ENCODE assay signal across 1 cellular context in genomic region chr13:97567510-97568243, GRCh38.
TF ChIP-seq lines count a peak whose summit lies in the region.

No MANE protein-coding gene starts in this region.

TF ChIP-seq in HepG2, 621 proteins besides CTCF, POLR2A, EP300 and RAD21 (continued from another document and continues in another):
- peak; percentile 62 for TF ChIP-seq PAXIP1 (CRISPR knock-in tag; conservative IDR thresholded peaks at IDR 0.05)
- 0 out of 2 replicates have a peak, but pooled peaks have one; percentile 16 for TF ChIP-seq ZNF574 (CRISPR knock-in tag; IDR thresholded peaks at IDR 0.05)
- TF ChIP-seq TFDP2 (CRISPR knock-in tag; IDR thresholded peaks at IDR 0.05): 0 out of 2 replicates have a peak, but pooled peaks have one; percentile 7
- TF ChIP-seq ZNF292 (CRISPR knock-in tag; IDR thresholded peaks at IDR 0.05; ENCODE audit: borderline replicate concordance, low read depth): 0 out of 2 replicates have a peak, but pooled peaks have one; percentile 7
- 0 out of 2 replicates have a peak, but pooled peaks have one; percentile 28 for TF ChIP-seq PHF20 (CRISPR knock-in tag; IDR thresholded peaks at IDR 0.05)
- no peak for TF ChIP-seq U2AF2 (IDR thresholded peaks at IDR 0.05; ENCODE audit: low read depth, low read length)
- no peak for TF ChIP-seq TBL1XR1 (IDR thresholded peaks at IDR 0.05; ENCODE audit: borderline replicate concordance, low read length, partially characterized antibody)
- TF ChIP-seq HNF4G (IDR thresholded peaks at IDR 0.05; ENCODE audit: borderline replicate concordance, low read depth, low read length): peak; percentile 50; the same call in 1 of the 2 replicates
- no peak for TF ChIP-seq HNF4G (CRISPR knock-in tag; IDR thresholded peaks at IDR 0.05; ENCODE audit: borderline replicate concordance, low read depth)
- no peak for TF ChIP-seq MLLT10 (CRISPR knock-in tag; IDR thresholded peaks at IDR 0.05)
- TF ChIP-seq STAG1 (CRISPR knock-in tag; IDR thresholded peaks at IDR 0.05): 0 out of 2 replicates have a peak, but pooled peaks have one; percentile 6
- TF ChIP-seq ZNF777 (CRISPR knock-in tag; IDR thresholded peaks at IDR 0.05): no peak
- TF ChIP-seq DMTF1 (CRISPR knock-in tag; IDR thresholded peaks at IDR 0.05): no peak
- peak; percentile 53; the same call in 1 of the 2 replicates for TF ChIP-seq NCOR1 (IDR thresholded peaks at IDR 0.05; ENCODE audit: borderline replicate concordance, low read length)
- TF ChIP-seq GATAD2A (CRISPR knock-in tag; IDR thresholded peaks at IDR 0.05): peak; percentile 49; the same call in 1 of the 2 replicates
- no peak for TF ChIP-seq IKZF5 (CRISPR knock-in tag; IDR thresholded peaks at IDR 0.05)
- TF ChIP-seq CEBPG (CRISPR knock-in tag; IDR thresholded peaks at IDR 0.05): peak; percentile 36; the same call in 1 of the 2 replicates
- peak; percentile 54; the same call in 1 of the 2 replicates for TF ChIP-seq SALL1 (CRISPR knock-in tag; IDR thresholded peaks at IDR 0.05)
- TF ChIP-seq ARID5B (CRISPR knock-in tag; IDR thresholded peaks at IDR 0.05): no peak; the same call in 1 of the 2 replicates
- 0 out of 2 replicates have a peak, but pooled peaks have one; percentile 16 for TF ChIP-seq GABPB1 (CRISPR knock-in tag; IDR thresholded peaks at IDR 0.05)
- peak; percentile 53; the same call in 1 of the 2 replicates for TF ChIP-seq ZBTB37 (CRISPR knock-in tag; IDR thresholded peaks at IDR 0.05)
- peak; percentile 51 for TF ChIP-seq ARID3A (IDR thresholded peaks at IDR 0.05; ENCODE audit: low read depth, low read length)
- TF ChIP-seq FOXP1 (IDR thresholded peaks at IDR 0.05): no peak
- TF ChIP-seq FOXP1 (CRISPR knock-in tag; IDR thresholded peaks at IDR 0.05): peak; percentile 53
- TF ChIP-seq KAT8 (CRISPR knock-in tag; IDR thresholded peaks at IDR 0.05): no peak
- no peak for TF ChIP-seq ZNF605 (CRISPR knock-in tag; IDR thresholded peaks at IDR 0.05)
- TF ChIP-seq TFDP1 (CRISPR knock-in tag; IDR thresholded peaks at IDR 0.05; ENCODE audit: borderline replicate concordance): no peak
- no peak for TF ChIP-seq ZNF468 (CRISPR knock-in tag; IDR thresholded peaks at IDR 0.05)
- peak; percentile 85 for TF ChIP-seq HNF4A (CRISPR knock-in tag; IDR thresholded peaks at IDR 0.05)
- TF ChIP-seq EEA1 (CRISPR knock-in tag; IDR thresholded peaks at IDR 0.05; ENCODE audit: borderline replicate concordance): no peak
- TF ChIP-seq ZNF432 (CRISPR knock-in tag; IDR thresholded peaks at IDR 0.05; ENCODE audit: borderline replicate concordance): no peak
- no peak for TF ChIP-seq ZNF550 (CRISPR knock-in tag; IDR thresholded peaks at IDR 0.05; ENCODE audit: borderline replicate concordance)
- no peak for TF ChIP-seq SYNCRIP (IDR thresholded peaks at IDR 0.05; ENCODE audit: insufficient read depth, low read depth, low read length)
- no peak for TF ChIP-seq ZNF660 (CRISPR knock-in tag; IDR thresholded peaks at IDR 0.05; ENCODE audit: borderline replicate concordance, low read depth)
- TF ChIP-seq ZNF317 (CRISPR knock-in tag; IDR thresholded peaks at IDR 0.05): peak; percentile 49; the same call in 1 of the 2 replicates
- TF ChIP-seq ELF4 (CRISPR knock-in tag; IDR thresholded peaks at IDR 0.05; ENCODE audit: borderline replicate concordance): 0 out of 2 replicates have a peak, but pooled peaks have one; percentile 40
- TF ChIP-seq ZNF350 (CRISPR knock-in tag; IDR thresholded peaks at IDR 0.05; ENCODE audit: borderline replicate concordance, low read depth): 0 out of 2 replicates have a peak, but pooled peaks have one; percentile 23
- no peak for TF ChIP-seq NR1H2 (CRISPR knock-in tag; IDR thresholded peaks at IDR 0.05; ENCODE audit: borderline replicate concordance, low read depth)
